In the genomic region with DNA sequence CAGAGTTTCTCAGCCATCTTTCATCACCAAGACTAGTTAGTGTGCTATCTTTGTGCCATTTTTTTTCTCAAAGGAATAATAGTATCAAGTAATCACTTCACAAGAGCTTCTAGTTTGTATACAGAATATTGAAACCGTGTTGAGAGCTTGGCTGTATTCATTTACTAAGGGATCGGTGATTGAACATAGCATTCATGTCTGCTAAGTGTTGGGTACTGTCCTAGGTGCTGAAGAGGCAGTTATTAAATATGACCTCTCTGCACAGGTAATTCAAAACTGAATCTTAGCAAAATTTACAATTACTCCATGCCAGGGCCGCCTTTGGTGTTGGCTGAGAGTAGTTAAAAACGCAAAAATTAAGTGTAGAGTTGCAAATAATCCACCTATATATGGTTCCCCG, we compare ENCODE assay signal across 24 cellular contexts.
DNase-seq lines count a peak whose midpoint lies in the region; ATAC-seq, FAIRE-seq and TF ChIP-seq lines count a peak whose summit lies in the region.
"Had no signal": no experiment of that assay in that cellular context is flagged by ENCODE, and none has a peak within 500 bp of the region (broad histone marks: within the 10 kb centered on the region; RNA-seq: fewer than 3 reads in every experiment).

No MANE protein-coding gene starts in this region.

- H3K4me3 ChIP-seq in cardiac muscle cell (no peak overlapping the region), endothelial cell of umbilical vein (replicated peaks in 1 of 3; ENCODE audit: insufficient read depth in 1 of 3, low read depth in 1 of 3, low read length in 3 of 3) (no peak overlapping the region)
- H3K4me3 ChIP-seq: colonic mucosa, gastroesophageal sphincter, HAP-1, sigmoid colon, upper lobe of right lung had no signal

- POLR2A ChIA-PET in endothelial cell of umbilical vein (lab: Charles Lee), result no interaction called here

- H3K36me3 ChIP-seq in cardiac muscle cell (no peaks in the 10 kb centered on the region), endothelial cell of umbilical vein (ENCODE audit: control insufficient read depth in 2 of 2, extremely low read depth in 1 of 2, insufficient read depth in 2 of 2, low read length in 2 of 2) (no peaks in the 10 kb centered on the region)
- H3K36me3 ChIP-seq: colonic mucosa, gastroesophageal sphincter, HAP-1, sigmoid colon, upper lobe of right lung had no signal

- H3K27ac ChIP-seq in cardiac muscle cell, result no peak overlapping the region
- no peak overlapping the region for H3K27ac ChIP-seq in endothelial cell of umbilical vein (ENCODE audit: insufficient read depth, low read depth, low read length)
- H3K27ac ChIP-seq: colonic mucosa, gastroesophageal sphincter, sigmoid colon, upper lobe of right lung had no signal

- H3K4me1 ChIP-seq in cardiac muscle cell (ENCODE audit: low read depth), result no peaks in the 10 kb centered on the region
- no peaks in the 10 kb centered on the region for H3K4me1 ChIP-seq in endothelial cell of umbilical vein (ENCODE audit: control insufficient read depth, extremely low read depth, insufficient read depth, low read length)
- H3K4me1 ChIP-seq: colonic mucosa, gastroesophageal sphincter, HAP-1, sigmoid colon, upper lobe of right lung had no signal

- dilution Hi-C loops in endothelial cell of umbilical vein (cut with MboI; ENCODE audit: extremely low pct_ligation_motif_present, low sequenced_read_pairs), result no loop called here

- DNase-seq in cardiac muscle cell (ENCODE audit: low read depth in 1 of 2, low spot score in 1 of 2) (peak; percentile 6 to 70), cardiac septum (ENCODE audit: low spot score) (no peak), RPMI8226 (peak; percentile 24), endothelial cell of umbilical vein (ENCODE audit: low read depth, low spot score) (peak; percentile 2), NCI-H69 (lab: John Stamatoyannopoulos, UW) (no peak), NCI-H524 (lab: John Stamatoyannopoulos, UW) (no peak)
- DNase-seq in activated CD4-positive, alpha-beta T cell treated with anti-CD3 and anti-CD28 coated beads for 48 hours, result no peak
- DNase-seq: activated CD4-positive, alpha-beta T cell treated with anti-CD3 and anti-CD28 coated beads for 36 hours; activated CD8-positive, alpha-beta memory T cell treated with anti-CD3 and anti-CD28 coated beads, Interleukin-2, amount 50 U/mL, for 4 hours; activated gamma-delta T cell; CD4-positive, alpha-beta memory T cell; colonic mucosa; left ventricle myocardium superior; NCI-H2081 treated with DMSO at 0.1 percent for 48 hours; NCI-H82; sigmoid colon; stimulated activated CD4-positive, alpha-beta T cell treated with anti-CD3 and anti-CD28 coated beads, Interleukin-1b, Interleukin-23, amount 100 ng/mL, for 48 hours; upper lobe of right lung had no signal

- H4K20me1 ChIP-seq in endothelial cell of umbilical vein (replicated peaks; ENCODE audit: control insufficient read depth, extremely low read depth, insufficient read depth, low read length), result no peaks in the 10 kb centered on the region

- no peaks in the 10 kb centered on the region for H3K9me1 ChIP-seq in endothelial cell of umbilical vein (replicated peaks; ENCODE audit: control insufficient read depth, extremely low read depth, insufficient read depth, low read length)

- TF ChIP-seq POLR2A in endothelial cell of umbilical vein (IDR thresholded peaks at IDR 0.05; ENCODE audit: low read depth, low read length), result no peak

- no peak for ATAC-seq in HG02852 (IDR thresholded peaks at IDR 0.05; ENCODE audit: unreplicated experiment)
- ATAC-seq: activated CD4-positive, alpha-beta T cell treated with anti-CD3 and anti-CD28 coated beads for 36 hours; gastroesophageal sphincter; left ventricle myocardium superior; Right ventricle myocardium inferior; upper lobe of right lung had no signal

- H3K27me3 ChIP-seq in cardiac muscle cell (no peaks in the 10 kb centered on the region), endothelial cell of umbilical vein (ENCODE audit: control insufficient read depth in 2 of 2, insufficient read depth in 2 of 2, low read length in 2 of 2) (no peaks in the 10 kb centered on the region)
- H3K27me3 ChIP-seq: colonic mucosa, sigmoid colon, upper lobe of right lung had no signal

- no peak overlapping the region for H3K4me2 ChIP-seq in endothelial cell of umbilical vein (ENCODE audit: insufficient read depth, low read length)

- intact Hi-C loops in cardiac septum (cut with DNase I), result no loop called here
- intact Hi-C loops in endothelial cell of umbilical vein (cut with micrococcal nuclease), result no loop called here

- H3K9ac ChIP-seq in endothelial cell of umbilical vein (replicated peaks; ENCODE audit: extremely low read depth, insufficient read depth, low read length), result no peak overlapping the region

- no peak for FAIRE-seq in endothelial cell of umbilical vein (lab: Jason Lieb, UNC)
- FAIRE-seq: GM19239, HTR-8/SVneo had no signal

- TF ChIP-seq CTCF in cardiac muscle cell (IDR thresholded peaks at IDR 0.05; ENCODE audit: low read depth, low read length) (no peak), endothelial cell of umbilical vein (IDR thresholded peaks at IDR 0.05; ENCODE audit: extremely low read depth in 1 of 2, insufficient read depth in 1 of 2, low read depth in 1 of 2, low read length in 2 of 2) (no peak)

- CTCF ChIA-PET in endothelial cell of umbilical vein (lab: Charles Lee), result no interaction called here

- BruUV-seq in endothelial cell of umbilical vein (replicated peaks; lab: Mats Ljungman, UMichigan), result no TSS peak

- H3K79me2 ChIP-seq in endothelial cell of umbilical vein (ENCODE audit: control insufficient read depth, insufficient read depth, low read length), result no peaks in the 10 kb centered on the region

- no peak overlapping the region for H2AFZ ChIP-seq in endothelial cell of umbilical vein (ENCODE audit: low read depth, low read length)

- no peaks in the 10 kb centered on the region for H3K9me3 ChIP-seq in cardiac muscle cell (ENCODE audit: low read depth)
- H3K9me3 ChIP-seq in endothelial cell of umbilical vein (replicated peaks; ENCODE audit: control insufficient read depth, insufficient read depth, low read length), result no peaks in the 10 kb centered on the region
- H3K9me3 ChIP-seq: colonic mucosa, sigmoid colon, upper lobe of right lung had no signal

TF ChIP-seq in endothelial cell of umbilical vein, 7 proteins besides CTCF, POLR2A, EP300 and RAD21:
- TF ChIP-seq MYC (IDR thresholded peaks at IDR 0.05; ENCODE audit: low read depth, low read length) (no peak), JUN (IDR thresholded peaks at IDR 0.05; ENCODE audit: borderline replicate concordance, insufficient read depth, insufficient read length, low read depth) (no peak), GATA2 (IDR thresholded peaks at IDR 0.05; ENCODE audit: insufficient read depth, insufficient read length, low read depth, low read length) (no peak)

Comparison
In these comparisons a context has a peak if more than half of its experiments do, and no peak if none do; other contexts are left out.
1. DNase-seq: peak in cardiac muscle cell (2 of 2), RPMI8226 (single experiment) and endothelial cell of umbilical vein (single experiment); none in cardiac septum (single experiment), NCI-H69 (single experiment), activated CD4-positive, alpha-beta T cell treated with anti-CD3 and anti-CD28 coated beads for 48 hours (single experiment) and NCI-H524 (0 of 2).